8 cellular contexts compared by ENCODE assay signal in the genomic region with DNA sequence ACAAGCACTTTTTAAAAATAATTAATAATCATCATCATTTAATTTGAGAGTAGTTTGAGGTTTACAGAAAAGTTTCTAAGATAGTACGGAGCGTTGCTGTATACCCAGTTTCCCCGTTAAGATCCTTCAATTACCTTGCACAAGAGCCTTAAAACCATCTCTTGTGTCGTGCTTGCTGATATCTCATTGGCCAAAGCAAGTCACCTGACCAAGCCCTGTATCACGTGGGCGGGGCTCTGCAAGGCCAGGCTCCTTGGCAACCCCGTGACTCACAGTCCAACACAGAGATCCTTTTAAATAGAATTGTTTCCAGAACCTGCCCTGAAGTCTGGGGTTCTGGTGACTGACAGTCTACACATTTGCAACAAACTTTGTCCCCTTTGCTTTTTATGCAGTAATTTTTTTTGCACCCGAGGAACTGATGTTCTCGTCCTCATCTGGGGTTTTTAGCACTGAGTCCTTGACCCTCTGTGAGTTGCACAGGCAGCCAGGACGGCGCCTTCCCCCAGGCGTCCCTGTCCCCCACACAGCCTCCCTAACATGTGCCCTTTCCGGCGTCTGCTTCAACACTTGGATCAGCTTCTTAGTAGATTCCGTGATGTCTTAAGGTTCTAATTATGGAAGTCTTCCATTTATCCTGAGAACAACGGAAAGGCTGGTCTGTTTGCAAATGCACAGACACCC.
DNase-seq lines count a peak whose midpoint lies in the region; ATAC-seq and TF ChIP-seq lines count a peak whose summit lies in the region.

No MANE protein-coding gene starts in this region.

- DNase-seq in DMS53 (lab: John Stamatoyannopoulos, UW) (peak; percentile 27), DMS53 treated with DMSO at 0.1 percent for 48 hours (lab: John Stamatoyannopoulos, UW; ENCODE audit: unreplicated experiment) (no peak), SK-MEL-5 (ENCODE audit: low read depth, low spot score) (peak; percentile 72), fibroblast of the aortic adventitia (ENCODE audit: low read depth) (peak; percentile 87), pulmonary artery endothelial cell (ENCODE audit: low read depth, low spot score) (peak; percentile 20), WERI-Rb-1 (no peak)

- no peaks in the 10 kb centered on the region for H3K27me3 ChIP-seq in WERI-Rb-1 (ENCODE audit: insufficient read depth, low read depth, severe bottlenecking)

- TF ChIP-seq CTCF in fibroblast of the aortic adventitia (IDR thresholded peaks at IDR 0.05; ENCODE audit: insufficient read depth, low read length) (no peak), WERI-Rb-1 (IDR thresholded peaks at IDR 0.05; ENCODE audit: low read depth, low read length) (no peak)

- peaks cover 2% of the 10 kb centered on the region for H3K9me3 ChIP-seq in WERI-Rb-1 (ENCODE audit: severe bottlenecking)

- ATAC-seq in HG03354 (IDR thresholded peaks at IDR 0.05; ENCODE audit: poor library complexity, severe bottlenecking, unreplicated experiment) (no peak), GM18858 (IDR thresholded peaks at IDR 0.05; ENCODE audit: unreplicated experiment) (no peak)

- H3K4me3 ChIP-seq in fibroblast of the aortic adventitia (ENCODE audit: low read depth, low read length) (no peak overlapping the region), WERI-Rb-1 (ENCODE audit: low read depth, low read length) (no peak overlapping the region)

- no peaks in the 10 kb centered on the region for H3K36me3 ChIP-seq in WERI-Rb-1

- in situ Hi-C loops in SK-MEL-5 (cut with HindIII; ENCODE audit: low pct_unique_long_range_greater_than_20kb, low sequenced_read_pairs): no loop called here

- H3K27ac ChIP-seq in WERI-Rb-1: no peak overlapping the region

Comparison
In these comparisons a context has a peak if more than half of its experiments do, and no peak if none do; other contexts are left out.
1. DNase-seq: peak in DMS53 (single experiment), SK-MEL-5 (single experiment), fibroblast of the aortic adventitia (single experiment) and pulmonary artery endothelial cell (single experiment); none in DMS53 treated with DMSO at 0.1 percent for 48 hours (single experiment) and WERI-Rb-1 (single experiment).